ENCODE assay signal across 2 cellular contexts in the genomic region with DNA sequence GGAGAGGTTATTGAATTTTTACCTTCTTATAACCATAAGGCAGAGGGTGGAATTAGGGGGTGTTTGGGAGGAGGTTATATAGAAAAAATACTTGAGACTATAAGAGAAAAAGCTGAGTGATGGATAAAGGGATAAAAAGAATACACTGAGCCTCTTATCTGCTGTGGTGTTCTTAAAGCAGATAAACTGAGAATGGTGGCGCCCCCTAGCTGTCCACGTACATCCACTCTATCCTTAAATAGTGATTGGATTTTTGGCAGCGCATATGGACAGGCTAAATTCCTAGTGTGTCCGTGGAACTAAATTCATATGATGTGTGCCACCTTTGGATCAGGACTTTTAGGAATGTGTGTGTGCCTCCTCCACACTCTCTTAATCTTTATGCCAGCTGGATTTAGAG.
TF ChIP-seq lines count a peak whose summit lies in the region.

No MANE protein-coding gene starts in this region.

TF ChIP-seq in HCT116, 20 proteins besides CTCF, POLR2A, EP300 and RAD21:
- TF ChIP-seq, protein P1, sequence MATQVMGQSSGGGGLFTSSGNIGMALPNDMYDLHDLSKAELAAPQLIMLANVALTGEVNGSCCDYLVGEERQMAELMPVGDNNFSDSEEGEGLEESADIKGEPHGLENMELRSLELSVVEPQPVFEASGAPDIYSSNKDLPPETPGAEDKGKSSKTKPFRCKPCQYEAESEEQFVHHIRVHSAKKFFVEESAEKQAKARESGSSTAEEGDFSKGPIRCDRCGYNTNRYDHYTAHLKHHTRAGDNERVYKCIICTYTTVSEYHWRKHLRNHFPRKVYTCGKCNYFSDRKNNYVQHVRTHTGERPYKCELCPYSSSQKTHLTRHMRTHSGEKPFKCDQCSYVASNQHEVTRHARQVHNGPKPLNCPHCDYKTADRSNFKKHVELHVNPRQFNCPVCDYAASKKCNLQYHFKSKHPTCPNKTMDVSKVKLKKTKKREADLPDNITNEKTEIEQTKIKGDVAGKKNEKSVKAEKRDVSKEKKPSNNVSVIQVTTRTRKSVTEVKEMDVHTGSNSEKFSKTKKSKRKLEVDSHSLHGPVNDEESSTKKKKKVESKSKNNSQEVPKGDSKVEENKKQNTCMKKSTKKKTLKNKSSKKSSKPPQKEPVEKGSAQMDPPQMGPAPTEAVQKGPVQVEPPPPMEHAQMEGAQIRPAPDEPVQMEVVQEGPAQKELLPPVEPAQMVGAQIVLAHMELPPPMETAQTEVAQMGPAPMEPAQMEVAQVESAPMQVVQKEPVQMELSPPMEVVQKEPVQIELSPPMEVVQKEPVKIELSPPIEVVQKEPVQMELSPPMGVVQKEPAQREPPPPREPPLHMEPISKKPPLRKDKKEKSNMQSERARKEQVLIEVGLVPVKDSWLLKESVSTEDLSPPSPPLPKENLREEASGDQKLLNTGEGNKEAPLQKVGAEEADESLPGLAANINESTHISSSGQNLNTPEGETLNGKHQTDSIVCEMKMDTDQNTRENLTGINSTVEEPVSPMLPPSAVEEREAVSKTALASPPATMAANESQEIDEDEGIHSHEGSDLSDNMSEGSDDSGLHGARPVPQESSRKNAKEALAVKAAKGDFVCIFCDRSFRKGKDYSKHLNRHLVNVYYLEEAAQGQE (IDR thresholded peaks at IDR 0.05; ENCODE audit: low read depth): no peak
- TF ChIP-seq CBX3 (IDR thresholded peaks at IDR 0.05; ENCODE audit: low read depth): no peak
- no peak for TF ChIP-seq SIN3A (IDR thresholded peaks at IDR 0.05; ENCODE audit: low read depth)
- TF ChIP-seq, protein P2, sequence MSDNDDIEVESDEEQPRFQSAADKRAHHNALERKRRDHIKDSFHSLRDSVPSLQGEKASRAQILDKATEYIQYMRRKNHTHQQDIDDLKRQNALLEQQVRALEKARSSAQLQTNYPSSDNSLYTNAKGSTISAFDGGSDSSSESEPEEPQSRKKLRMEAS (IDR thresholded peaks at IDR 0.05): no peak
- no peak for TF ChIP-seq ZNF274 (IDR thresholded peaks at IDR 0.05; ENCODE audit: low read depth, low read length)
- no peak for TF ChIP-seq ELF1 (IDR thresholded peaks at IDR 0.05; ENCODE audit: borderline replicate concordance, low read depth)
- no peak for TF ChIP-seq TCF7L2 (IDR thresholded peaks at IDR 0.05; ENCODE audit: borderline replicate concordance, extremely low read depth, insufficient read depth, insufficient read length)
TF ChIP-seq in HCT116: peak in this region for 0.

TF ChIP-seq in WTC11, 78 proteins besides CTCF, POLR2A, EP300 and RAD21 (continued from another document):
- TF ChIP-seq, protein P3, sequence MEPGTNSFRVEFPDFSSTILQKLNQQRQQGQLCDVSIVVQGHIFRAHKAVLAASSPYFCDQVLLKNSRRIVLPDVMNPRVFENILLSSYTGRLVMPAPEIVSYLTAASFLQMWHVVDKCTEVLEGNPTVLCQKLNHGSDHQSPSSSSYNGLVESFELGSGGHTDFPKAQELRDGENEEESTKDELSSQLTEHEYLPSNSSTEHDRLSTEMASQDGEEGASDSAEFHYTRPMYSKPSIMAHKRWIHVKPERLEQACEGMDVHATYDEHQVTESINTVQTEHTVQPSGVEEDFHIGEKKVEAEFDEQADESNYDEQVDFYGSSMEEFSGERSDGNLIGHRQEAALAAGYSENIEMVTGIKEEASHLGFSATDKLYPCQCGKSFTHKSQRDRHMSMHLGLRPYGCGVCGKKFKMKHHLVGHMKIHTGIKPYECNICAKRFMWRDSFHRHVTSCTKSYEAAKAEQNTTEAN (CRISPR knock-in tag; IDR thresholded peaks at IDR 0.05): no peak
- TF ChIP-seq KAT7 (CRISPR knock-in tag; IDR thresholded peaks at IDR 0.05; ENCODE audit: borderline replicate concordance) (no peak), TCF7 (CRISPR knock-in tag; IDR thresholded peaks at IDR 0.05; ENCODE audit: low read depth) (no peak), ZBTB21 (CRISPR knock-in tag; IDR thresholded peaks at IDR 0.05; ENCODE audit: borderline replicate concordance) (no peak), ZNF396 (CRISPR knock-in tag; IDR thresholded peaks at IDR 0.05; ENCODE audit: borderline replicate concordance) (no peak), MXD4 (CRISPR knock-in tag; IDR thresholded peaks at IDR 0.05; ENCODE audit: borderline replicate concordance) (no peak)
- TF ChIP-seq, protein P4, sequence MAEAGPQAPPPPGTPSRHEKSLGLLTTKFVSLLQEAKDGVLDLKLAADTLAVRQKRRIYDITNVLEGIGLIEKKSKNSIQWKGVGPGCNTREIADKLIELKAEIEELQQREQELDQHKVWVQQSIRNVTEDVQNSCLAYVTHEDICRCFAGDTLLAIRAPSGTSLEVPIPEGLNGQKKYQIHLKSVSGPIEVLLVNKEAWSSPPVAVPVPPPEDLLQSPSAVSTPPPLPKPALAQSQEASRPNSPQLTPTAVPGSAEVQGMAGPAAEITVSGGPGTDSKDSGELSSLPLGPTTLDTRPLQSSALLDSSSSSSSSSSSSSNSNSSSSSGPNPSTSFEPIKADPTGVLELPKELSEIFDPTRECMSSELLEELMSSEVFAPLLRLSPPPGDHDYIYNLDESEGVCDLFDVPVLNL (CRISPR knock-in tag; IDR thresholded peaks at IDR 0.05; ENCODE audit: borderline replicate concordance, low read depth): no peak
- TF ChIP-seq, protein P5, sequence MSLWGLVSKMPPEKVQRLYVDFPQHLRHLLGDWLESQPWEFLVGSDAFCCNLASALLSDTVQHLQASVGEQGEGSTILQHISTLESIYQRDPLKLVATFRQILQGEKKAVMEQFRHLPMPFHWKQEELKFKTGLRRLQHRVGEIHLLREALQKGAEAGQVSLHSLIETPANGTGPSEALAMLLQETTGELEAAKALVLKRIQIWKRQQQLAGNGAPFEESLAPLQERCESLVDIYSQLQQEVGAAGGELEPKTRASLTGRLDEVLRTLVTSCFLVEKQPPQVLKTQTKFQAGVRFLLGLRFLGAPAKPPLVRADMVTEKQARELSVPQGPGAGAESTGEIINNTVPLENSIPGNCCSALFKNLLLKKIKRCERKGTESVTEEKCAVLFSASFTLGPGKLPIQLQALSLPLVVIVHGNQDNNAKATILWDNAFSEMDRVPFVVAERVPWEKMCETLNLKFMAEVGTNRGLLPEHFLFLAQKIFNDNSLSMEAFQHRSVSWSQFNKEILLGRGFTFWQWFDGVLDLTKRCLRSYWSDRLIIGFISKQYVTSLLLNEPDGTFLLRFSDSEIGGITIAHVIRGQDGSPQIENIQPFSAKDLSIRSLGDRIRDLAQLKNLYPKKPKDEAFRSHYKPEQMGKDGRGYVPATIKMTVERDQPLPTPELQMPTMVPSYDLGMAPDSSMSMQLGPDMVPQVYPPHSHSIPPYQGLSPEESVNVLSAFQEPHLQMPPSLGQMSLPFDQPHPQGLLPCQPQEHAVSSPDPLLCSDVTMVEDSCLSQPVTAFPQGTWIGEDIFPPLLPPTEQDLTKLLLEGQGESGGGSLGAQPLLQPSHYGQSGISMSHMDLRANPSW (CRISPR knock-in tag; conservative IDR thresholded peaks at IDR 0.05; ENCODE audit: low read depth): no peak
TF ChIP-seq in WTC11: peak in this region for 0.
